In genomic region chr17:50059256-50059655, GRCh38 we compare ENCODE assay signal across 12 cellular contexts. TPM values are rescaled to one million over a fixed set of nuclear protein-coding genes. Genes with fewer than 3 reads are reported as not detected.
A peak's percentile ranks its signal among the peaks of the same experiment; 100 is the strongest.
DNase-seq lines count a peak whose midpoint lies in the region; ATAC-seq, FAIRE-seq and TF ChIP-seq lines count a peak whose summit lies in the region.
"Had no signal": no experiment of that assay in that cellular context is flagged by ENCODE, and none has a peak within 500 bp of the region (broad histone marks: within the 10 kb centered on the region; RNA-seq: fewer than 3 reads in every experiment).

No MANE protein-coding gene starts in this region.

- WGBS in H1 (ENCODE audit: extremely low coverage in 1 of 2, insufficient coverage in 1 of 2, insufficient read length in 1 of 2, insufficient replicate concordance in 2 of 2, low coverage in 1 of 2, low lambda C conversion rate in 2 of 2, missing lambda C conversion rate in 1 of 2), 2 experiments = 84% methylated on average over 3 of the region's 4 CpGs; no CpG with 5 or more reads in 1 of the 2 experiments
- WGBS in urinary bladder = 41% methylated on average over 4 of the region's 4 CpGs

- H2AFZ ChIP-seq in H1 (ENCODE audit: low read length) (no peak overlapping the region), neural progenitor cell (replicated peaks) (no peak overlapping the region)

- H4K20me1 ChIP-seq in H1 (replicated peaks in 1 of 2; ENCODE audit: control insufficient read depth in 1 of 2, insufficient read depth in 2 of 2, low read length in 2 of 2) (peaks cover 0 to 2% of the 10 kb centered on the region in 2 experiments), neural progenitor cell (ENCODE audit: low read depth) (peaks cover 4% of the 10 kb centered on the region)

- H3K9me3 ChIP-seq in H1 (ENCODE audit: insufficient read depth in 2 of 2, low read depth in 1 of 2, low read length in 1 of 2) = no peaks in the 10 kb centered on the region
- no peaks in the 10 kb centered on the region for H3K9me3 ChIP-seq in muscle layer of colon (ENCODE audit: low read length)
- H3K9me3 ChIP-seq in neural progenitor cell (ENCODE audit: low read depth) = no peaks in the 10 kb centered on the region

- H3K23ac ChIP-seq in H1 (ENCODE audit: insufficient read length) = no peak overlapping the region

- no peak for TF ChIP-seq EP300 in H1 (IDR thresholded peaks at IDR 0.05; ENCODE audit: borderline replicate concordance in 1 of 2, low read depth in 2 of 2, low read length in 2 of 2)

- H3K9me3 Mint-ChIP-seq in activated T-cell treated with anti-CD3 and anti-CD28 coated beads, Interleukin-2, amount 50 U/mL, for 24 hours = no peaks in the 10 kb centered on the region
- no peaks in the 10 kb centered on the region for H3K9me3 Mint-ChIP-seq in activated T-cell treated with anti-CD3 and anti-CD28 coated beads, Interleukin-2, amount 50 U/mL, for 72 hours
- H3K9me3 Mint-ChIP-seq in neural progenitor cell = no peaks in the 10 kb centered on the region
- H3K9me3 Mint-ChIP-seq: activated T-helper 2 cell treated with anti-CD3 and anti-CD28 coated beads, Interferon-gamma antibody, Interleukin-2, Interleukin-4, amounts not matched to agents 10 μg/mL and 5 μg/mL and 100 μg/mL, durations not matched to agents 14 hours and 24 hours and 36 hours; IgD-negative memory B cell had no signal

- CTCF ChIA-PET in H1 (lab: Charles Lee; ENCODE audit: partially characterized antibody) = interaction anchor here (4.4 to 14.6 kb wide), 3 partner anchors 17 to 34 kb away, joined by 23 to 169 read pairs (median 39); partner anchors contain the start of gene PDK2

- H3F3A ChIP-seq in neural progenitor cell (ENCODE audit: low read depth) = peaks cover 30% of the 10 kb centered on the region

- H3K79me1 ChIP-seq in H1 (ENCODE audit: low read depth, low read length) = peaks cover 2% of the 10 kb centered on the region; the same call in 1 of the 2 replicates

- POLR2A ChIA-PET in H1 (lab: Charles Lee; ENCODE audit: partially characterized antibody) = no interaction called here

- peaks cover 3% of the 10 kb centered on the region for H3K36me3 Mint-ChIP-seq in activated T-cell treated with anti-CD3 and anti-CD28 coated beads, Interleukin-2, amount 50 U/mL, for 24 hours (ENCODE audit: low read depth)
- peaks cover 0 to 3% of the 10 kb centered on the region in 2 donors for H3K36me3 Mint-ChIP-seq in activated T-cell treated with anti-CD3 and anti-CD28 coated beads, Interleukin-2, amount 50 U/mL, for 72 hours (ENCODE audit: insufficient read depth in 2 of 2)
- no peaks in the 10 kb centered on the region for H3K36me3 Mint-ChIP-seq in neural progenitor cell

- no peak for ATAC-seq in activated T-cell treated with anti-CD3 and anti-CD28 coated beads, Interleukin-2, amount 50 U/mL, for 72 hours (replicated peaks in 1 of 2)

- no peak for FAIRE-seq in H1 (lab: Jason Lieb, UNC)

- no peak for DNase-seq in activated T-cell treated with anti-CD3 and anti-CD28 coated beads, Interleukin-2, amount 50 U/mL, for 24 hours
- DNase-seq in activated T-cell treated with anti-CD3 and anti-CD28 coated beads, Interleukin-2, amount 50 U/mL, for 72 hours = no peak
- DNase-seq in H1 (ENCODE audit: low read depth in 1 of 2, low spot score in 2 of 2) (no peak), iPS-NIHi7 (ENCODE audit: extremely low spot score) (no peak), neural progenitor cell (ENCODE audit: low spot score) (no peak), NCI-H1417 treated with DMSO at 0.1 percent for 48 hours (lab: John Stamatoyannopoulos, UW) (no peak)
- DNase-seq: effector memory CD4-positive, alpha-beta T cell; NCI-H526 had no signal

- no peak for TF ChIP-seq RAD21 in H1 (IDR thresholded peaks at IDR 0.05 in 1 of 2, conservative IDR thresholded peaks at IDR 0.05 in 1 of 2; ENCODE audit: low read depth in 2 of 2, low read length in 2 of 2)

- H4K8ac ChIP-seq in H1 (ENCODE audit: extremely low read depth, insufficient read depth, low read length) = no peak overlapping the region

- H3K27me3 ChIP-seq in H1 (replicated peaks in 1 of 4; ENCODE audit: control insufficient read depth in 3 of 4, extremely low read depth in 1 of 4, insufficient read depth in 3 of 4, low read length in 3 of 4) = peaks cover 0 to 13% (median 11%) of the 10 kb centered on the region in 4 experiments; a peak in 5 of 7 replicates
- no peaks in the 10 kb centered on the region for H3K27me3 ChIP-seq in muscle layer of colon (ENCODE audit: control insufficient read depth in 1 of 2, insufficient read depth in 2 of 2, low read length in 2 of 2)
- peaks cover 41% of the 10 kb centered on the region for H3K27me3 ChIP-seq in neural progenitor cell

- no peak overlapping the region for H3K56ac ChIP-seq in H1 (replicated peaks; ENCODE audit: insufficient read length, low read depth, low read length)

- peaks cover 15% of the 10 kb centered on the region for H3K23me2 ChIP-seq in H1 (ENCODE audit: low read depth, low read length)

- TF ChIP-seq CTCF in H1 (IDR thresholded peaks at IDR 0.05; ENCODE audit: control extremely low read depth in 1 of 3, insufficient read depth in 1 of 3, low read depth in 1 of 3, low read length in 3 of 3) = no peak
- no peak for TF ChIP-seq CTCF in neural progenitor cell (IDR thresholded peaks at IDR 0.05)

- no peaks in the 10 kb centered on the region for H3K79me2 ChIP-seq in H1 (ENCODE audit: control insufficient read depth in 1 of 2, insufficient read depth in 2 of 2, low read length in 2 of 2)
- H3K79me2 ChIP-seq in neural progenitor cell (ENCODE audit: low read depth) = no peaks in the 10 kb centered on the region

- H2BK20ac ChIP-seq in H1 (ENCODE audit: low read length) = no peak overlapping the region

- 0 out of 2 replicates have a peak overlapping the region, but pooled peaks have one; percentile 27 for H2BK12ac ChIP-seq in H1 (ENCODE audit: low read depth, low read length)

- H3K4me3 Mint-ChIP-seq in activated T-cell treated with anti-CD3 and anti-CD28 coated beads, Interleukin-2, amount 50 U/mL, for 24 hours = no peak overlapping the region
- no peak overlapping the region for H3K4me3 Mint-ChIP-seq in activated T-cell treated with anti-CD3 and anti-CD28 coated beads, Interleukin-2, amount 50 U/mL, for 72 hours
- no peak overlapping the region for H3K4me3 Mint-ChIP-seq in neural progenitor cell

- H4K5ac ChIP-seq in H1 (ENCODE audit: insufficient read length, low read depth, low read length) = no peak overlapping the region

- no peak overlapping the region for H2BK15ac ChIP-seq in H1 (ENCODE audit: low read length)

- H3K36me3 ChIP-seq in H1 (ENCODE audit: control insufficient read depth in 2 of 4, insufficient read depth in 4 of 4, low read length in 3 of 4) (no peaks in the 10 kb centered on the region), muscle layer of colon (ENCODE audit: insufficient read depth, low read length) (no peaks in the 10 kb centered on the region), urinary bladder (ENCODE audit: insufficient read depth) (no peaks in the 10 kb centered on the region), neural progenitor cell (no peaks in the 10 kb centered on the region)

- no peak overlapping the region for H2AK5ac ChIP-seq in H1 (ENCODE audit: low read depth, low read length)

- H2BK5ac ChIP-seq in H1 (ENCODE audit: low read depth, low read length) = no peak overlapping the region

- no peak overlapping the region for H3K27ac ChIP-seq in H1 (ENCODE audit: low read depth, low read length)
- peak overlapping the region; percentile 36 for H3K27ac ChIP-seq in muscle layer of colon (ENCODE audit: low read depth, low read length)
- H3K27ac ChIP-seq in urinary bladder (ENCODE audit: low read depth) = peak overlapping the region; percentile 43
- no peak overlapping the region for H3K27ac ChIP-seq in neural progenitor cell

- H3K4me1 ChIP-seq in H1 (replicated peaks in 1 of 4; ENCODE audit: control insufficient read depth in 3 of 4, insufficient read depth in 4 of 4, low read length in 3 of 4) (peaks cover 0 to 11% (median 5%) of the 10 kb centered on the region in 4 experiments; a peak in 5 of 7 replicates), muscle layer of colon (ENCODE audit: insufficient read depth, low read length) (peaks cover 74% of the 10 kb centered on the region), urinary bladder (ENCODE audit: insufficient read depth) (no peaks in the 10 kb centered on the region), neural progenitor cell (peaks cover 9% of the 10 kb centered on the region)

- H2BK120ac ChIP-seq in H1 (replicated peaks; ENCODE audit: low read depth, low read length) = no peak overlapping the region

- no peak overlapping the region for H3K14ac ChIP-seq in H1 (ENCODE audit: insufficient read length)

- H4K91ac ChIP-seq in H1 (replicated peaks; ENCODE audit: insufficient read length, low read length) = no peak overlapping the region

- H3K18ac ChIP-seq in H1 (ENCODE audit: extremely low read depth, low read length) = no peak overlapping the region

- H3K27ac Mint-ChIP-seq in activated T-cell treated with anti-CD3 and anti-CD28 coated beads, Interleukin-2, amount 50 U/mL, for 24 hours = peak overlapping the region; percentile 15
- no peak overlapping the region for H3K27ac Mint-ChIP-seq in activated T-cell treated with anti-CD3 and anti-CD28 coated beads, Interleukin-2, amount 50 U/mL, for 72 hours
- H3K27ac Mint-ChIP-seq in neural progenitor cell = no peak overlapping the region
- H3K27ac Mint-ChIP-seq: activated T-helper 2 cell treated with anti-CD3 and anti-CD28 coated beads, Interferon-gamma antibody, Interleukin-2, Interleukin-4, amounts not matched to agents 10 μg/mL and 5 μg/mL and 100 μg/mL, durations not matched to agents 14 hours and 24 hours and 36 hours; IgD-negative memory B cell had no signal

- H3K9ac ChIP-seq in H1 (replicated peaks in 1 of 4; ENCODE audit: extremely low read depth in 1 of 4, low read depth in 3 of 4, low read length in 3 of 4) (no peak overlapping the region), muscle layer of colon (ENCODE audit: low read length) (no peak overlapping the region), neural progenitor cell (no peak overlapping the region)

- no peak for TF ChIP-seq POLR2A in H1 (IDR thresholded peaks at IDR 0.05; ENCODE audit: control extremely low read depth in 1 of 2, low read depth in 2 of 2, low read length in 2 of 2)

- H3K4me2 ChIP-seq in H1 (ENCODE audit: insufficient read depth in 1 of 2, low read depth in 2 of 2, low read length in 2 of 2) (no peak overlapping the region), neural progenitor cell (no peak overlapping the region)

- no peak overlapping the region for H3K4me3 ChIP-seq in H1 (ENCODE audit: extremely low read depth in 1 of 4, insufficient read depth in 2 of 4, low read depth in 3 of 4, low read length in 4 of 4)
- H3K4me3 ChIP-seq in muscle layer of colon (ENCODE audit: low read depth in 1 of 2, low read length in 2 of 2) = no peak overlapping the region
- no peak overlapping the region for H3K4me3 ChIP-seq in urinary bladder (ENCODE audit: low read depth, low read length)
- no peak overlapping the region for H3K4me3 ChIP-seq in neural progenitor cell

- peaks cover 23% of the 10 kb centered on the region for H3K4me1 Mint-ChIP-seq in activated T-cell treated with anti-CD3 and anti-CD28 coated beads, Interleukin-2, amount 50 U/mL, for 24 hours (ENCODE audit: low read depth)
- H3K4me1 Mint-ChIP-seq in activated T-cell treated with anti-CD3 and anti-CD28 coated beads, Interleukin-2, amount 50 U/mL, for 72 hours (ENCODE audit: low read depth) = peaks cover 21% of the 10 kb centered on the region
- peaks cover 16% of the 10 kb centered on the region for H3K4me1 Mint-ChIP-seq in neural progenitor cell

- H3K27me3 Mint-ChIP-seq in activated T-cell treated with anti-CD3 and anti-CD28 coated beads, Interleukin-2, amount 50 U/mL, for 24 hours = peaks cover 5% of the 10 kb centered on the region
- no peaks in the 10 kb centered on the region for H3K27me3 Mint-ChIP-seq in activated T-cell treated with anti-CD3 and anti-CD28 coated beads, Interleukin-2, amount 50 U/mL, for 72 hours (ENCODE audit: low read depth)
- peaks cover 20% of the 10 kb centered on the region for H3K27me3 Mint-ChIP-seq in neural progenitor cell (ENCODE audit: insufficient read depth, low read depth)
- H3K27me3 Mint-ChIP-seq: IgD-negative memory B cell had no signal

- no peak overlapping the region for H3K4ac ChIP-seq in H1 (replicated peaks; ENCODE audit: insufficient read length, low read depth, low read length)

RNA-seq across cellular contexts. Expression of gene ITGA3, which starts 3.3 kb away (rescaled TPM):
- 10 to 100 TPM; 16.6 to 16.9 TPM for total RNA-seq in activated T-cell treated with anti-CD3 and anti-CD28 coated beads, Interleukin-2, amount 50 U/mL, for 72 hours
- 21.7 and 24.2 TPM in 2 replicates for total RNA-seq in H1 (2021; fragmentation: NEBNext Ultra II Directional; extraction: Animal tissue kit (Norgen Biotek cat#: 25700))
- 24.0 and 34.4 TPM in 2 replicates for polyA plus RNA-seq in H1 (2011; rRNA removed)
- 23.6 TPM for polyA plus RNA-seq in H1 (2011; cell fraction: cytosol; rRNA removed)
- 46.6 TPM for polyA plus RNA-seq in H1 (2011; cell fraction: nucleus; rRNA removed)
- polyA plus RNA-seq in H1 (2012, experiment 1 of 2) = 22.1 to 30.6 TPM (median 25.9 TPM) in 4 replicates
- 18.4 TPM for polyA plus RNA-seq in H1 (2012, experiment 2 of 2)
- polyA plus RNA-seq in H1 (2013, experiment 1 of 2) = 35.2 TPM
- 29.2 TPM for polyA plus RNA-seq in H1 (2013, experiment 2 of 2)
- 24.6 and 29.1 TPM in 2 replicates for polyA minus RNA-seq in H1 (2011; rRNA and poly(A)+ RNA removed)
- 32.7 TPM for polyA minus RNA-seq in H1 (2011; cell fraction: cytosol; rRNA and poly(A)+ RNA removed)
- polyA minus RNA-seq in H1 (2011; cell fraction: nucleus; rRNA and poly(A)+ RNA removed) = 31.4 TPM
- total RNA-seq in urinary bladder = 26.0 TPM
- 54.9 TPM for polyA plus RNA-seq in urinary bladder
- total RNA-seq in neural progenitor cell (ENCODE audit: low replicate concordance) = 7.7 and 11.9 TPM in 2 replicates

RNA-seq across cellular contexts. Expression of gene PDK2, which starts 35.9 kb away (rescaled TPM):
- 10 to 100 TPM; 26.6 to 34.6 TPM for total RNA-seq in activated T-cell treated with anti-CD3 and anti-CD28 coated beads, Interleukin-2, amount 50 U/mL, for 72 hours
- 17.8 and 18.3 TPM in 2 replicates for total RNA-seq in H1 (2021; fragmentation: NEBNext Ultra II Directional; extraction: Animal tissue kit (Norgen Biotek cat#: 25700))
- polyA plus RNA-seq in H1 (2011; rRNA removed) = 121 and 154 TPM in 2 replicates
- polyA plus RNA-seq in H1 (2011; cell fraction: cytosol; rRNA removed) = 49.3 TPM
- polyA plus RNA-seq in H1 (2011; cell fraction: nucleus; rRNA removed) = 74.7 TPM
- 14.5 to 28.8 TPM (median 21.8 TPM) in 4 replicates for polyA plus RNA-seq in H1 (2012, experiment 1 of 2)
- 16.0 TPM for polyA plus RNA-seq in H1 (2012, experiment 2 of 2)
- polyA plus RNA-seq in H1 (2013, experiment 1 of 2) = 17.4 TPM
- polyA plus RNA-seq in H1 (2013, experiment 2 of 2) = 17.7 TPM
- 63.4 and 70.8 TPM in 2 replicates for polyA minus RNA-seq in H1 (2011; rRNA and poly(A)+ RNA removed)
- 22.0 TPM for polyA minus RNA-seq in H1 (2011; cell fraction: cytosol; rRNA and poly(A)+ RNA removed)
- 45.0 TPM for polyA minus RNA-seq in H1 (2011; cell fraction: nucleus; rRNA and poly(A)+ RNA removed)
- total RNA-seq in urinary bladder = 15.9 TPM
- 55.0 TPM for polyA plus RNA-seq in urinary bladder
- total RNA-seq in neural progenitor cell (ENCODE audit: low replicate concordance) = 12.6 and 17.3 TPM in 2 replicates

Comparison
In these comparisons a context has a peak if more than half of its experiments do, and no peak if none do; other contexts are left out.
1. H3K27ac ChIP-seq: peak in muscle layer of colon (single experiment) and urinary bladder (single experiment); none in H1 (single experiment) and neural progenitor cell (single experiment).